ENCODE assay signal across 11 cellular contexts in genomic region chr11:1831338-1832180, GRCh38. TPM values are rescaled to one million over a fixed set of nuclear protein-coding genes. Genes with fewer than 3 reads are reported as not detected.
DNase-seq lines count a peak whose midpoint lies in the region; ATAC-seq, FAIRE-seq and TF ChIP-seq lines count a peak whose summit lies in the region.
"Had no signal": no experiment of that assay in that cellular context is flagged by ENCODE, and none has a peak within 500 bp of the region (broad histone marks: within the 10 kb centered on the region; RNA-seq: fewer than 3 reads in every experiment).

No MANE protein-coding gene starts in this region.

- FAIRE-seq in RCC 7860 (lab: Jason Lieb, UNC): no peak

- TF ChIP-seq CTCF in heart left ventricle (IDR thresholded peaks at IDR 0.05): no peak
- no peak for TF ChIP-seq CTCF in right atrium auricular region (IDR thresholded peaks at IDR 0.05)
- TF ChIP-seq CTCF in MCF 10A (IDR thresholded peaks at IDR 0.05; ENCODE audit: unreplicated experiment): no peak
- TF ChIP-seq CTCF in nephron (IDR thresholded peaks at IDR 0.05; ENCODE audit: unreplicated experiment in 3 of 3): no peak

- CTCF ChIA-PET in MCF 10A (lab: Yijun Ruan, JAX): interaction anchor here (0.6 to 5.8 kb wide), 24 partner anchors 7 to 320 kb away, joined by 3 to 171 read pairs (median 6); partner anchors contain the start of genes CTSD, IFITM10 and MRPL23

- H3K4me1 Mint-ChIP-seq in MCF 10A (ENCODE audit: insufficient read depth, unreplicated experiment): peaks cover 59% of the 10 kb centered on the region
- peaks cover 43% of the 10 kb centered on the region for H3K4me1 Mint-ChIP-seq in nephron

- no peak overlapping the region for H3K27ac ChIP-seq in heart left ventricle
- H3K27ac ChIP-seq in right atrium auricular region: no peak overlapping the region
- H3K27ac ChIP-seq: cardiac muscle cell had no signal

- POLR2A ChIA-PET in MCF 10A (lab: Yijun Ruan, JAX): interaction anchor here (1.0 to 7.8 kb wide), 10 partner anchors 11 to 138 kb away, joined by 3 to 115 read pairs (median 9); partner anchors contain the start of gene IFITM10

- H3K9me3 Mint-ChIP-seq in MCF 10A (ENCODE audit: unreplicated experiment) (no peaks in the 10 kb centered on the region), nephron (no peaks in the 10 kb centered on the region)

- DNase-seq in heart left ventricle (peak in 3 of 5 donors; percentile 22 to 36 (median 26)), right atrium auricular region (ENCODE audit: low spot score) (no peak), MCF 10A (ENCODE audit: unreplicated experiment) (no peak), ureter (ENCODE audit: low spot score) (peak; percentile 48), activated T-cell treated with anti-CD3 and anti-CD28 coated beads for 4 hours (no peak), RCC 7860 (ENCODE audit: low spot score) (no peak)
- DNase-seq: NCI-H187 treated with DMSO at 0.1 percent for 48 hours had no signal

- H3K27ac Mint-ChIP-seq in MCF 10A (ENCODE audit: low read depth, unreplicated experiment) (peak overlapping the region; percentile 75), nephron (peak overlapping the region in 2 of 3 experiments; percentile 56 to 65)

- H3K36me3 ChIP-seq in heart left ventricle (no peaks in the 10 kb centered on the region), right atrium auricular region (no peaks in the 10 kb centered on the region)
- H3K36me3 ChIP-seq: cardiac muscle cell, left lung had no signal

- no peak for ATAC-seq in heart left ventricle
- no peak for ATAC-seq in HG02623 (IDR thresholded peaks at IDR 0.05; ENCODE audit: unreplicated experiment)

- H3K9me3 ChIP-seq in heart left ventricle: no peaks in the 10 kb centered on the region
- H3K9me3 ChIP-seq in right atrium auricular region: no peaks in the 10 kb centered on the region
- H3K9me3 ChIP-seq: left lung had no signal

- BruUV-seq in MCF 10A (replicated peaks; lab: Mats Ljungman, UMichigan): no TSS peak

- WGBS in heart left ventricle, 4 donors: 56 to 74% (median 71%) methylated on average over 15 to 26 of the region's 26 CpGs

- H3K36me3 Mint-ChIP-seq in MCF 10A (ENCODE audit: insufficient read depth, unreplicated experiment): peaks cover 14% of the 10 kb centered on the region
- H3K36me3 Mint-ChIP-seq in nephron (ENCODE audit: low read depth): no peaks in the 10 kb centered on the region

- H3K27me3 ChIP-seq in heart left ventricle: peaks cover 0 to 18% (median 0%) of the 10 kb centered on the region in 9 donors
- no peaks in the 10 kb centered on the region for H3K27me3 ChIP-seq in right atrium auricular region
- H3K27me3 ChIP-seq: cardiac muscle cell had no signal

- H3K4me1 ChIP-seq in heart left ventricle (peaks cover 0 to 22% (median 14%) of the 10 kb centered on the region in 12 donors), right atrium auricular region (peaks cover 0 to 19% of the 10 kb centered on the region in 2 donors)

- no peaks in the 10 kb centered on the region for H3K27me3 Mint-ChIP-seq in MCF 10A (ENCODE audit: insufficient read depth, unreplicated experiment)
- peaks cover 6% of the 10 kb centered on the region for H3K27me3 Mint-ChIP-seq in nephron (ENCODE audit: low read depth)

- H3K4me3 Mint-ChIP-seq in MCF 10A (ENCODE audit: unreplicated experiment) (no peak overlapping the region), nephron (peak overlapping the region in 2 of 3 experiments; percentile 23 to 43)

- intact Hi-C loops in heart left ventricle (cut with DNase I): loop anchor here (1.0 to 5.0 kb wide), 10 partner anchors 136 to 321 kb away; no protein-coding TSS in a partner anchor
- intact Hi-C loops in MCF 10A (cut with micrococcal nuclease): loop anchor here (10.0 kb wide), 1 partner anchor 277 kb away; no protein-coding TSS in a partner anchor

- TF ChIP-seq POLR2A in heart left ventricle (IDR thresholded peaks at IDR 0.05): no peak

- H3K4me3 ChIP-seq in heart left ventricle: no peak overlapping the region
- H3K4me3 ChIP-seq in right atrium auricular region: no peak overlapping the region
- H3K4me3 ChIP-seq: cardiac muscle cell had no signal

RNA-seq across cellular contexts. Expression of gene SYT8, which starts 3.2 kb away (rescaled TPM):
- total RNA-seq in heart left ventricle (not detected), right atrium auricular region (not detected), MCF 10A (2022) (141 and 308 TPM in 2 replicates), ureter (159 TPM)
- polyA plus RNA-seq in heart left ventricle: under 1 TPM in 1 of 2 donors, not detected in 1; 0.08 TPM
- total RNA-seq: cardiac muscle cell had no signal
- polyA plus RNA-seq: cardiac muscle cell had no signal

RNA-seq across cellular contexts. Expression of gene TNNI2, which starts 7.2 kb away (rescaled TPM):
- total RNA-seq in heart left ventricle (1 to 10 TPM in 1 of 9 donors, under 1 TPM in 1, not detected in 7; 0.72 to 3.3 TPM), right atrium auricular region (not detected), MCF 10A (2022) (43.3 and 77.7 TPM in 2 replicates), ureter (45.0 TPM)
- polyA plus RNA-seq in heart left ventricle: under 1 TPM in 1 of 2 donors, not detected in 1; 0.22 TPM

RNA-seq across cellular contexts. Expression of gene LSP1, which starts 21.3 kb away (rescaled TPM):
- total RNA-seq in heart left ventricle (10 to 100 TPM; 11.4 to 86.8 (median 16.4) TPM), right atrium auricular region (10 to 100 TPM in 1 of 2 donors, 1 to 10 TPM in 1; 7.9 to 12.1 TPM), MCF 10A (2022) (3.3 and 3.7 TPM in 2 replicates), ureter (47.4 TPM)
- polyA plus RNA-seq in heart left ventricle: 10 to 100 TPM; 10.0 to 20.6 TPM
- total RNA-seq: cardiac muscle cell had no signal

Comparison
In these comparisons a context has a peak if more than half of its experiments do, and no peak if none do; other contexts are left out.
1. DNase-seq: peak in heart left ventricle (3 of 5) and ureter (single experiment); none in right atrium auricular region (single experiment), MCF 10A (single experiment), activated T-cell treated with anti-CD3 and anti-CD28 coated beads for 4 hours (single experiment) and RCC 7860 (single experiment).
2. RNA of gene SYT8, which starts 3.2 kb away (total RNA-seq): 141 to 308 TPM in MCF 10A and 159 TPM in ureter (single experiment); not detected in right atrium auricular region and not detected in heart left ventricle; every median in the first group is over 100 times any median in the second.
3. RNA of gene TNNI2, which starts 7.2 kb away (total RNA-seq): 43.3 to 77.7 TPM in MCF 10A and 45.0 TPM in ureter (single experiment); 0.72 to 3.3 TPM in heart left ventricle and not detected in right atrium auricular region; every median in the first group is over 10 times any median in the second.